ENCODE assay signal across 30 cellular contexts in genomic region chr20:63455568-63455859, GRCh38. TPM values are rescaled to one million over a fixed set of nuclear protein-coding genes. Genes with fewer than 3 reads are reported as not detected.
"Had no signal": no experiment of that assay in that cellular context is flagged by ENCODE, and none has a peak within 500 bp of the region (broad histone marks: within the 10 kb centered on the region; RNA-seq: fewer than 3 reads in every experiment).

No MANE protein-coding gene starts in this region.

- H3K27me3 ChIP-seq: right atrium auricular region had no signal

- H3K4me3 Mint-ChIP-seq: activated CD4-positive, alpha-beta memory T cell treated with anti-CD3 and anti-CD28 coated beads, Interleukin-2, amount 10 ng/mL, durations not matched to agents 7 days and 5 days; activated CD4-positive, alpha-beta T cell treated with anti-CD3 and anti-CD28 coated beads, Interleukin-2, amount 10 ng/mL, durations not matched to agents 7 days and 5 days; activated CD8-positive, alpha-beta memory T cell treated with anti-CD3 and anti-CD28 coated beads, Interleukin-2, amount 10 ng/mL, durations not matched to agents 7 days and 5 days; activated naive CD4-positive, alpha-beta T cell treated with anti-CD3 and anti-CD28 coated beads, Interleukin-2, amount 50 U/mL, for 24 hours; activated naive CD8-positive, alpha-beta T cell treated with anti-CD3 and anti-CD28 coated beads, Interleukin-2, amount 50 U/mL, for 24 hours; effector memory CD8-positive, alpha-beta T cell; immature natural killer cell; mesothelial cell of epicardium; naive B cell; nephron progenitor cell; WTC11 had no signal

- H3K9me3 ChIP-seq: heart left ventricle, right atrium auricular region, spleen, transverse colon had no signal

- H3K9me3 Mint-ChIP-seq: activated CD4-positive, alpha-beta memory T cell treated with anti-CD3 and anti-CD28 coated beads, Interleukin-2, amount 10 ng/mL, durations not matched to agents 7 days and 5 days; activated CD4-positive, alpha-beta T cell treated with anti-CD3 and anti-CD28 coated beads, Interleukin-2, amount 10 ng/mL, durations not matched to agents 7 days and 5 days; activated naive CD4-positive, alpha-beta T cell treated with anti-CD3 and anti-CD28 coated beads, Interleukin-2, amount 50 U/mL, for 24 hours; activated naive CD8-positive, alpha-beta T cell treated with anti-CD3 and anti-CD28 coated beads, Interleukin-2, amount 50 U/mL, for 24 hours; activated T-helper 2 cell treated with anti-CD3 and anti-CD28 coated beads, Interferon-gamma antibody, Interleukin-2, Interleukin-4, amounts not matched to agents 10 μg/mL and 5 μg/mL and 100 μg/mL, durations not matched to agents 14 hours and 24 hours and 36 hours; effector memory CD8-positive, alpha-beta T cell; immature natural killer cell; mesothelial cell of epicardium; nephron progenitor cell; WTC11 had no signal

- H3K27ac ChIP-seq: coronary artery, heart left ventricle, right atrium auricular region, spleen, transverse colon had no signal

- H3K27ac Mint-ChIP-seq: activated CD4-positive, alpha-beta memory T cell treated with anti-CD3 and anti-CD28 coated beads, Interleukin-2, amount 10 ng/mL, durations not matched to agents 7 days and 5 days; activated CD4-positive, alpha-beta T cell treated with anti-CD3 and anti-CD28 coated beads, Interleukin-2, amount 10 ng/mL, durations not matched to agents 7 days and 5 days; activated CD8-positive, alpha-beta memory T cell treated with anti-CD3 and anti-CD28 coated beads, Interleukin-2, amount 10 ng/mL, durations not matched to agents 7 days and 5 days; activated naive CD4-positive, alpha-beta T cell treated with anti-CD3 and anti-CD28 coated beads, Interleukin-2, amount 50 U/mL, for 24 hours; activated naive CD8-positive, alpha-beta T cell treated with anti-CD3 and anti-CD28 coated beads, Interleukin-2, amount 50 U/mL, for 24 hours; activated T-helper 2 cell treated with anti-CD3 and anti-CD28 coated beads, Interferon-gamma antibody, Interleukin-2, Interleukin-4, amounts not matched to agents 10 μg/mL and 5 μg/mL and 100 μg/mL, durations not matched to agents 14 hours and 24 hours and 36 hours; effector memory CD8-positive, alpha-beta T cell; immature natural killer cell; mesothelial cell of epicardium; nephron progenitor cell had no signal

- H3K4me3 ChIP-seq: coronary artery, heart left ventricle, right atrium auricular region, spleen, transverse colon had no signal

- H3K36me3 Mint-ChIP-seq: activated CD8-positive, alpha-beta memory T cell treated with anti-CD3 and anti-CD28 coated beads, Interleukin-2, amount 10 ng/mL, durations not matched to agents 7 days and 5 days; activated naive CD4-positive, alpha-beta T cell treated with anti-CD3 and anti-CD28 coated beads, Interleukin-2, amount 50 U/mL, for 24 hours; immature natural killer cell; mesothelial cell of epicardium; naive B cell had no signal

- H3K4me1 Mint-ChIP-seq: activated CD4-positive, alpha-beta memory T cell treated with anti-CD3 and anti-CD28 coated beads, Interleukin-2, amount 10 ng/mL, durations not matched to agents 7 days and 5 days; activated CD4-positive, alpha-beta T cell treated with anti-CD3 and anti-CD28 coated beads, Interleukin-2, amount 10 ng/mL, durations not matched to agents 7 days and 5 days; activated CD8-positive, alpha-beta memory T cell treated with anti-CD3 and anti-CD28 coated beads, Interleukin-2, amount 10 ng/mL, durations not matched to agents 7 days and 5 days; immature natural killer cell had no signal

- ATAC-seq: activated CD8-positive, alpha-beta memory T cell treated with anti-CD3 and anti-CD28 coated beads, Interleukin-2, amount 10 ng/mL, durations not matched to agents 7 days and 5 days; activated naive CD8-positive, alpha-beta T cell treated with anti-CD3 and anti-CD28 coated beads, Interleukin-2, amount 50 U/mL, for 24 hours; effector memory CD8-positive, alpha-beta T cell; esophagus mucosa; heart left ventricle; left colon; WTC11 had no signal

- DNase-seq: activated CD4-positive, alpha-beta memory T cell treated with anti-CD3 and anti-CD28 coated beads, Interleukin-2, amount 10 ng/mL, durations not matched to agents 7 days and 5 days; activated CD4-positive, alpha-beta T cell treated with anti-CD3 and anti-CD28 coated beads for 1 hour; activated CD4-positive, alpha-beta T cell treated with anti-CD3 and anti-CD28 coated beads, Interleukin-2, amount 10 ng/mL, durations not matched to agents 7 days and 5 days; activated CD8-positive, alpha-beta memory T cell treated with anti-CD3 and anti-CD28 coated beads, Interleukin-2, amount 10 ng/mL, durations not matched to agents 7 days and 5 days; activated naive CD8-positive, alpha-beta T cell treated with anti-CD3 and anti-CD28 coated beads, Interleukin-2, amount 50 U/mL, for 24 hours; activated T-cell treated with anti-CD3 and anti-CD28 coated beads, Interleukin-2, amount 50 U/mL, for 48 hours; cerebellar nuclear complex; effector memory CD8-positive, alpha-beta T cell; foreskin fibroblast; heart left ventricle; immature natural killer cell; kidney; left colon; mammary epithelial cell; naive B cell; nephron progenitor cell; spleen; stimulated activated naive CD4-positive, alpha-beta T cell; T-helper 2 cell; transverse colon had no signal

- H3K36me3 ChIP-seq: heart left ventricle, right atrium auricular region, spleen, transverse colon had no signal

RNA-seq across cellular contexts. Expression of gene KCNQ2, which starts 16.9 kb away (rescaled TPM):
- total RNA-seq: activated CD4-positive, alpha-beta memory T cell treated with anti-CD3 and anti-CD28 coated beads, Interleukin-2, amount 10 ng/mL, durations not matched to agents 7 days and 5 days; activated T-helper 2 cell treated with anti-CD3 and anti-CD28 coated beads, Interferon-gamma antibody, Interleukin-2, Interleukin-4, amounts not matched to agents 10 μg/mL and 5 μg/mL and 100 μg/mL, durations not matched to agents 14 hours and 24 hours and 36 hours; esophagus mucosa; liver; mammary epithelial cell; omental fat pad; pulmonary artery endothelial cell; right atrium auricular region had no signal
- polyA plus RNA-seq: heart left ventricle, liver, mammary epithelial cell had no signal

RNA-seq across cellular contexts. Expression of gene EEF1A2, which starts 43.4 kb away (rescaled TPM):
- polyA plus RNA-seq: immature natural killer cell had no signal
